ENCODE assay signal across 1 cellular context in the genomic region with DNA sequence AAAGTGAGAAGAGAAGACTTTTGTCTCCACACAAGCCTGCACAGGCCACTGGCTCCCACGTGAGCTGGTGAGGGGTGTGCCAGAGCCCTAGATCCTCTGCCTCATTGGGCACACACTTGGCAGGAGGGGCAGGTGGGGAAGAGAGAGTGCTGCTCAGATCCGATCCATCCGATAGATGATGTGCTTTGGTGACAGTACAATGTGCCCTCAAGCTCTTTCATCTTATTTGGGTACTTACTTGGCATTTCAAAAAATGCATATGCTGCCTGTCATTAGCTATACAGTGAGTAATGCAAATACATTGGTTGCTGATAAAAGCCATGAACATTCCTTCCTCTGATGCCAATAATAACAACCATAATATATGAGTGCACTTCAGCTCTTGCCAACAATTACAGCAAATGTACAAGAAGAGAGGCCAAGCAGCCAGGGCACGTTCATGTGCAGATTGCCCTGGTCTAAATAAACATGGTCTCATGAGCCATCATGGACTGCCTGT.
A peak's percentile ranks its signal among the peaks of the same experiment; 100 is the strongest.
TF ChIP-seq lines count a peak whose summit lies in the region.

No MANE protein-coding gene starts in this region.

TF ChIP-seq in HEK293, 187 proteins besides CTCF, POLR2A, EP300 and RAD21 (continued from another document):
- TF ChIP-seq, protein P1, sequence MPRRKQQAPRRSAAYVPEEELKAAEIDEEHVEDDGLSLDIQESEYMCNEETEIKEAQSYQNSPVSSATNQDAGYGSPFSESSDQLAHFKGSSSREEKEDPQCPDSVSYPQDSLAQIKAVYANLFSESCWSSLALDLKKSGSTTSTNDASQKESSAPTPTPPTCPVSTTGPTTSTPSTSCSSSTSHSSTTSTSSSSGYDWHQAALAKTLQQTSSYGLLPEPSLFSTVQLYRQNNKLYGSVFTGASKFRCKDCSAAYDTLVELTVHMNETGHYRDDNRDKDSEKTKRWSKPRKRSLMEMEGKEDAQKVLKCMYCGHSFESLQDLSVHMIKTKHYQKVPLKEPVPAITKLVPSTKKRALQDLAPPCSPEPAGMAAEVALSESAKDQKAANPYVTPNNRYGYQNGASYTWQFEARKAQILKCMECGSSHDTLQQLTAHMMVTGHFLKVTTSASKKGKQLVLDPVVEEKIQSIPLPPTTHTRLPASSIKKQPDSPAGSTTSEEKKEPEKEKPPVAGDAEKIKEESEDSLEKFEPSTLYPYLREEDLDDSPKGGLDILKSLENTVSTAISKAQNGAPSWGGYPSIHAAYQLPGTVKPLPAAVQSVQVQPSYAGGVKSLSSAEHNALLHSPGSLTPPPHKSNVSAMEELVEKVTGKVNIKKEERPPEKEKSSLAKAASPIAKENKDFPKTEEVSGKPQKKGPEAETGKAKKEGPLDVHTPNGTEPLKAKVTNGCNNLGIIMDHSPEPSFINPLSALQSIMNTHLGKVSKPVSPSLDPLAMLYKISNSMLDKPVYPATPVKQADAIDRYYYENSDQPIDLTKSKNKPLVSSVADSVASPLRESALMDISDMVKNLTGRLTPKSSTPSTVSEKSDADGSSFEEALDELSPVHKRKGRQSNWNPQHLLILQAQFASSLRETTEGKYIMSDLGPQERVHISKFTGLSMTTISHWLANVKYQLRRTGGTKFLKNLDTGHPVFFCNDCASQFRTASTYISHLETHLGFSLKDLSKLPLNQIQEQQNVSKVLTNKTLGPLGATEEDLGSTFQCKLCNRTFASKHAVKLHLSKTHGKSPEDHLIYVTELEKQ (tag by site-specific recombination; IDR thresholded peaks at IDR 0.05; ENCODE audit: borderline replicate concordance) = 0 out of 2 replicates have a peak, but pooled peaks have one; percentile 48
- no peak for TF ChIP-seq ZSCAN5A (tag by site-specific recombination; IDR thresholded peaks at IDR 0.05)
- TF ChIP-seq ZNF112 (tag by site-specific recombination; IDR thresholded peaks at IDR 0.05) = no peak
- TF ChIP-seq, protein P2, sequence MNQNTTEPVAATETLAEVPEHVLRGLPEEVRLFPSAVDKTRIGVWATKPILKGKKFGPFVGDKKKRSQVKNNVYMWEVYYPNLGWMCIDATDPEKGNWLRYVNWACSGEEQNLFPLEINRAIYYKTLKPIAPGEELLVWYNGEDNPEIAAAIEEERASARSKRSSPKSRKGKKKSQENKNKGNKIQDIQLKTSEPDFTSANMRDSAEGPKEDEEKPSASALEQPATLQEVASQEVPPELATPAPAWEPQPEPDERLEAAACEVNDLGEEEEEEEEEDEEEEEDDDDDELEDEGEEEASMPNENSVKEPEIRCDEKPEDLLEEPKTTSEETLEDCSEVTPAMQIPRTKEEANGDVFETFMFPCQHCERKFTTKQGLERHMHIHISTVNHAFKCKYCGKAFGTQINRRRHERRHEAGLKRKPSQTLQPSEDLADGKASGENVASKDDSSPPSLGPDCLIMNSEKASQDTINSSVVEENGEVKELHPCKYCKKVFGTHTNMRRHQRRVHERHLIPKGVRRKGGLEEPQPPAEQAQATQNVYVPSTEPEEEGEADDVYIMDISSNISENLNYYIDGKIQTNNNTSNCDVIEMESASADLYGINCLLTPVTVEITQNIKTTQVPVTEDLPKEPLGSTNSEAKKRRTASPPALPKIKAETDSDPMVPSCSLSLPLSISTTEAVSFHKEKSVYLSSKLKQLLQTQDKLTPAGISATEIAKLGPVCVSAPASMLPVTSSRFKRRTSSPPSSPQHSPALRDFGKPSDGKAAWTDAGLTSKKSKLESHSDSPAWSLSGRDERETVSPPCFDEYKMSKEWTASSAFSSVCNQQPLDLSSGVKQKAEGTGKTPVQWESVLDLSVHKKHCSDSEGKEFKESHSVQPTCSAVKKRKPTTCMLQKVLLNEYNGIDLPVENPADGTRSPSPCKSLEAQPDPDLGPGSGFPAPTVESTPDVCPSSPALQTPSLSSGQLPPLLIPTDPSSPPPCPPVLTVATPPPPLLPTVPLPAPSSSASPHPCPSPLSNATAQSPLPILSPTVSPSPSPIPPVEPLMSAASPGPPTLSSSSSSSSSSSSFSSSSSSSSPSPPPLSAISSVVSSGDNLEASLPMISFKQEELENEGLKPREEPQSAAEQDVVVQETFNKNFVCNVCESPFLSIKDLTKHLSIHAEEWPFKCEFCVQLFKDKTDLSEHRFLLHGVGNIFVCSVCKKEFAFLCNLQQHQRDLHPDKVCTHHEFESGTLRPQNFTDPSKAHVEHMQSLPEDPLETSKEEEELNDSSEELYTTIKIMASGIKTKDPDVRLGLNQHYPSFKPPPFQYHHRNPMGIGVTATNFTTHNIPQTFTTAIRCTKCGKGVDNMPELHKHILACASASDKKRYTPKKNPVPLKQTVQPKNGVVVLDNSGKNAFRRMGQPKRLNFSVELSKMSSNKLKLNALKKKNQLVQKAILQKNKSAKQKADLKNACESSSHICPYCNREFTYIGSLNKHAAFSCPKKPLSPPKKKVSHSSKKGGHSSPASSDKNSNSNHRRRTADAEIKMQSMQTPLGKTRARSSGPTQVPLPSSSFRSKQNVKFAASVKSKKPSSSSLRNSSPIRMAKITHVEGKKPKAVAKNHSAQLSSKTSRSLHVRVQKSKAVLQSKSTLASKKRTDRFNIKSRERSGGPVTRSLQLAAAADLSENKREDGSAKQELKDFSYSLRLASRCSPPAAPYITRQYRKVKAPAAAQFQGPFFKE (tag by site-specific recombination; IDR thresholded peaks at IDR 0.05; ENCODE audit: borderline replicate concordance) = no peak
- TF ChIP-seq ZNF843 (tag by site-specific recombination; IDR thresholded peaks at IDR 0.05) = peak; percentile 88
- TF ChIP-seq ZNF549 (tag by site-specific recombination; IDR thresholded peaks at IDR 0.05) = no peak
- peak; percentile 41; the same call in 1 of the 2 replicates for TF ChIP-seq ZBTB17 (tag by site-specific recombination; IDR thresholded peaks at IDR 0.05)
- TF ChIP-seq ZNF561 (tag by site-specific recombination; IDR thresholded peaks at IDR 0.05; ENCODE audit: borderline replicate concordance) = no peak
- 0 out of 2 replicates have a peak, but pooled peaks have one; percentile 39 for TF ChIP-seq ZBTB20 (tag by site-specific recombination; IDR thresholded peaks at IDR 0.05)
- TF ChIP-seq ZNF548 (tag by site-specific recombination; IDR thresholded peaks at IDR 0.05) = no peak
- TF ChIP-seq ZNF600 (tag by site-specific recombination; IDR thresholded peaks at IDR 0.05) = no peak
- TF ChIP-seq ZNF449 (tag by site-specific recombination; IDR thresholded peaks at IDR 0.05) = no peak
- no peak for TF ChIP-seq ZBTB21 (tag by site-specific recombination; IDR thresholded peaks at IDR 0.05)
- no peak for TF ChIP-seq SP3 (tag by site-specific recombination; IDR thresholded peaks at IDR 0.05)
- TF ChIP-seq, protein P3, sequence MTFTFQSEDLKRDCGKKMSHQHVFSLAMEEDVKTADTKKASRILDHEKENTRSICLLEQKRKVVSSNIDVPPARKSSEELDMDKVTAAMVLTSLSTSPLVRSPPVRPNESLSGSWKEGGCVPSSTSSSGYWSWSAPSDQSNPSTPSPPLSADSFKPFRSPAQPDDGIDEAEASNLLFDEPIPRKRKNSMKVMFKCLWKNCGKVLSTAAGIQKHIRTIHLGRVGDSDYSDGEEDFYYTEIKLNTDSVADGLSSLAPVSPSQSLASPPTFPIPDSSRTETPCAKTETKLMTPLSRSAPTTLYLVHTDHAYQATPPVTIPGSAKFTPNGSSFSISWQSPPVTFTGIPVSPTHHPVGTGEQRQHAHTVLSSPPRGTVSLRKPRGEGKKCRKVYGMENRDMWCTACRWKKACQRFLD (tag by site-specific recombination; IDR thresholded peaks at IDR 0.05) = no peak
- TF ChIP-seq, protein P4, sequence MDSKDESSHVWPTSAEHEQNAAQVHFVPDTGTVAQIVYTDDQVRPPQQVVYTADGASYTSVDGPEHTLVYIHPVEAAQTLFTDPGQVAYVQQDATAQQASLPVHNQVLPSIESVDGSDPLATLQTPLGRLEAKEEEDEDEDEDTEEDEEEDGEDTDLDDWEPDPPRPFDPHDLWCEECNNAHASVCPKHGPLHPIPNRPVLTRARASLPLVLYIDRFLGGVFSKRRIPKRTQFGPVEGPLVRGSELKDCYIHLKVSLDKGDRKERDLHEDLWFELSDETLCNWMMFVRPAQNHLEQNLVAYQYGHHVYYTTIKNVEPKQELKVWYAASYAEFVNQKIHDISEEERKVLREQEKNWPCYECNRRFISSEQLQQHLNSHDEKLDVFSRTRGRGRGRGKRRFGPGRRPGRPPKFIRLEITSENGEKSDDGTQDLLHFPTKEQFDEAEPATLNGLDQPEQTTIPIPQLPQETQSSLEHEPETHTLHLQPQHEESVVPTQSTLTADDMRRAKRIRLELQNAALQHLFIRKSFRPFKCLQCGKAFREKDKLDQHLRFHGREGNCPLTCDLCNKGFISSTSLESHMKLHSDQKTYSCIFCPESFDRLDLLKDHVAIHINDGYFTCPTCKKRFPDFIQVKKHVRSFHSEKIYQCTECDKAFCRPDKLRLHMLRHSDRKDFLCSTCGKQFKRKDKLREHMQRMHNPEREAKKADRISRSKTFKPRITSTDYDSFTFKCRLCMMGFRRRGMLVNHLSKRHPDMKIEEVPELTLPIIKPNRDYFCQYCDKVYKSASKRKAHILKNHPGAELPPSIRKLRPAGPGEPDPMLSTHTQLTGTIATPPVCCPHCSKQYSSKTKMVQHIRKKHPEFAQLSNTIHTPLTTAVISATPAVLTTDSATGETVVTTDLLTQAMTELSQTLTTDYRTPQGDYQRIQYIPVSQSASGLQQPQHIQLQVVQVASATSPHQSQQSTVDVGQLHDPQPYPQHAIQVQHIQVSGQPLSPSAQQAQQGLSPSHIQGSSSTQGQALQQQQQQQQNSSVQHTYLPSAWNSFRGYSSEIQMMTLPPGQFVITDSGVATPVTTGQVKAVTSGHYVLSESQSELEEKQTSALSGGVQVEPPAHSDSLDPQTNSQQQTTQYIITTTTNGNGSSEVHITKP (tag by site-specific recombination; IDR thresholded peaks at IDR 0.05) = 0 out of 2 replicates have a peak, but pooled peaks have one; percentile 53
- TF ChIP-seq ZSCAN30 (tag by site-specific recombination; IDR thresholded peaks at IDR 0.05) = no peak; the same call in 1 of the 2 replicates
- no peak for TF ChIP-seq ZBTB7A (tag by site-specific recombination; IDR thresholded peaks at IDR 0.05; ENCODE audit: low read depth)
- TF ChIP-seq ZNF792 (tag by site-specific recombination; IDR thresholded peaks at IDR 0.05) = no peak
- no peak for TF ChIP-seq ZBTB1 (tag by site-specific recombination; IDR thresholded peaks at IDR 0.05)
- peak; percentile 30; the same call in 1 of the 2 replicates for TF ChIP-seq ZNF335 (tag by site-specific recombination; conservative IDR thresholded peaks at IDR 0.05)
- TF ChIP-seq ZNF202 (tag by site-specific recombination; IDR thresholded peaks at IDR 0.05; ENCODE audit: borderline replicate concordance) = no peak
- peak; percentile 86 for TF ChIP-seq FEZF1 (tag by site-specific recombination; IDR thresholded peaks at IDR 0.05)
- TF ChIP-seq ZEB2 (tag by site-specific recombination; IDR thresholded peaks at IDR 0.05) = peak; percentile 78
- TF ChIP-seq, protein P5, sequence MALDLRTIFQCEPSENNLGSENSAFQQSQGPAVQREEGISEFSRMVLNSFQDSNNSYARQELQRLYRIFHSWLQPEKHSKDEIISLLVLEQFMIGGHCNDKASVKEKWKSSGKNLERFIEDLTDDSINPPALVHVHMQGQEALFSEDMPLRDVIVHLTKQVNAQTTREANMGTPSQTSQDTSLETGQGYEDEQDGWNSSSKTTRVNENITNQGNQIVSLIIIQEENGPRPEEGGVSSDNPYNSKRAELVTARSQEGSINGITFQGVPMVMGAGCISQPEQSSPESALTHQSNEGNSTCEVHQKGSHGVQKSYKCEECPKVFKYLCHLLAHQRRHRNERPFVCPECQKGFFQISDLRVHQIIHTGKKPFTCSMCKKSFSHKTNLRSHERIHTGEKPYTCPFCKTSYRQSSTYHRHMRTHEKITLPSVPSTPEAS (tag by site-specific recombination; IDR thresholded peaks at IDR 0.05) = no peak
- no peak for TF ChIP-seq ZNF596 (tag by site-specific recombination; IDR thresholded peaks at IDR 0.05)
- 0 out of 2 replicates have a peak, but pooled peaks have one; percentile 19 for TF ChIP-seq ZNF366 (tag by site-specific recombination; conservative IDR thresholded peaks at IDR 0.05)
- no peak for TF ChIP-seq GLIS2 (tag by site-specific recombination; IDR thresholded peaks at IDR 0.05)
TF ChIP-seq in HEK293: peak in this region for 14.
